ENCODE assay signal across 33 cellular contexts in genomic region chr17:77701996-77702395, GRCh38.
"Had no signal": no experiment of that assay in that cellular context is flagged by ENCODE, and none has a peak within 500 bp of the region (broad histone marks: within the 10 kb centered on the region; RNA-seq: fewer than 3 reads in every experiment).

No MANE protein-coding gene starts in this region.

- H3K27me3 ChIP-seq: ascending aorta, ovary, thyroid gland had no signal

- H3K4me3 Mint-ChIP-seq: activated CD8-positive, alpha-beta T cell treated with anti-CD3 and anti-CD28 coated beads, Interleukin-2, amount 10 ng/mL, durations not matched to agents 7 days and 5 days; activated naive CD4-positive, alpha-beta T cell treated with anti-CD3 and anti-CD28 coated beads, Interleukin-2, amount 10 ng/mL, durations not matched to agents 7 days and 5 days; activated naive CD8-positive, alpha-beta T cell treated with anti-CD3 and anti-CD28 coated beads, Interleukin-2, amount 10 ng/mL, durations not matched to agents 7 days and 5 days; activated T-cell treated with anti-CD3 and anti-CD28 coated beads, Interleukin-2, amount 50 U/mL, for 24 hours; brain; nephron progenitor cell; stimulated activated naive B cell treated with anti-CD40 and anti-IgM and Interleukin-4, amounts not matched to agents 10 μg/mL and 1 μg/mL and 100 μg/mL, for 72 hours; T-helper 17 cell had no signal

- DNase-seq: activated CD4-positive, alpha-beta T cell treated with anti-CD3 and anti-CD28 coated beads, Interleukin-2, amount 50 U/mL, for 1 hour; activated CD8-positive, alpha-beta T cell treated with anti-CD3 and anti-CD28 coated beads, Interleukin-2, amount 10 ng/mL, durations not matched to agents 7 days and 5 days; activated gamma-delta T cell; activated naive CD4-positive, alpha-beta T cell treated with anti-CD3 and anti-CD28 coated beads, Interleukin-2, amount 10 ng/mL, durations not matched to agents 7 days and 5 days; activated naive CD8-positive, alpha-beta T cell treated with anti-CD3 and anti-CD28 coated beads, Interleukin-2, amount 10 ng/mL, durations not matched to agents 7 days and 5 days; activated T-cell treated with anti-CD3 and anti-CD28 coated beads, Interleukin-2, amount 50 U/mL, for 24 hours; cortex of kidney; esophagus squamous epithelium; foreskin melanocyte; heart right ventricle; kidney glomerular epithelial cell; left lung; lower lobe of right lung; mesendoderm; mucosa of descending colon; nephron progenitor cell; ovary; small intestine; stimulated activated CD4-positive, alpha-beta T cell treated with anti-CD3 and anti-CD28 coated beads, Interleukin-4, amount 100 ng/mL, for 24 hours; stimulated activated naive B cell treated with anti-CD40 and anti-IgM and Interleukin-4, amounts not matched to agents 10 μg/mL and 1 μg/mL and 100 μg/mL, for 72 hours; stomach; SW 1271; T-helper 17 cell; T1000; thyroid gland; WERI-Rb-1 had no signal

- H3K4me1 Mint-ChIP-seq: activated naive CD8-positive, alpha-beta T cell treated with anti-CD3 and anti-CD28 coated beads, Interleukin-2, amount 10 ng/mL, durations not matched to agents 7 days and 5 days; stimulated activated naive B cell treated with anti-CD40 and anti-IgM and Interleukin-4, amounts not matched to agents 10 μg/mL and 1 μg/mL and 100 μg/mL, for 72 hours had no signal

- H3K27ac Mint-ChIP-seq: activated CD8-positive, alpha-beta T cell treated with anti-CD3 and anti-CD28 coated beads, Interleukin-2, amount 10 ng/mL, durations not matched to agents 7 days and 5 days; activated naive CD4-positive, alpha-beta T cell treated with anti-CD3 and anti-CD28 coated beads, Interleukin-2, amount 10 ng/mL, durations not matched to agents 7 days and 5 days; activated naive CD8-positive, alpha-beta T cell treated with anti-CD3 and anti-CD28 coated beads, Interleukin-2, amount 10 ng/mL, durations not matched to agents 7 days and 5 days; activated T-cell treated with anti-CD3 and anti-CD28 coated beads, Interleukin-2, amount 50 U/mL, for 24 hours; progenitor cell of endocrine pancreas; stimulated activated naive B cell treated with anti-CD40 and anti-IgM and Interleukin-4, amounts not matched to agents 10 μg/mL and 1 μg/mL and 100 μg/mL, for 72 hours; T-helper 17 cell had no signal

- H3K9me3 ChIP-seq: thyroid gland had no signal

- ATAC-seq: activated CD8-positive, alpha-beta T cell treated with anti-CD3 and anti-CD28 coated beads, Interleukin-2, amount 10 ng/mL, durations not matched to agents 7 days and 5 days; heart right ventricle; left lung; lower lobe of right lung; mucosa of descending colon; sciatic nerve; stimulated activated naive B cell treated with anti-CD40 and anti-IgM and Interleukin-4, amounts not matched to agents 10 μg/mL and 1 μg/mL and 100 μg/mL, for 72 hours; T-helper 17 cell had no signal

- H3K27ac ChIP-seq: ascending aorta, cardiac muscle cell, epithelial cell of prostate, esophagus squamous epithelium, heart right ventricle, left lung, lower lobe of right lung, neutrophil, ovary, stomach, thyroid gland, WERI-Rb-1 had no signal

- H3K4me1 ChIP-seq: ascending aorta, left lung, lower lobe of right lung, thyroid gland had no signal

- H3K4me3 ChIP-seq: ascending aorta, cardiac muscle cell, esophagus squamous epithelium, heart right ventricle, left lung, lower lobe of right lung, mucosa of descending colon, ovary, stomach, thyroid gland had no signal
